ENCODE assay signal across 8 cellular contexts in the genomic region with DNA sequence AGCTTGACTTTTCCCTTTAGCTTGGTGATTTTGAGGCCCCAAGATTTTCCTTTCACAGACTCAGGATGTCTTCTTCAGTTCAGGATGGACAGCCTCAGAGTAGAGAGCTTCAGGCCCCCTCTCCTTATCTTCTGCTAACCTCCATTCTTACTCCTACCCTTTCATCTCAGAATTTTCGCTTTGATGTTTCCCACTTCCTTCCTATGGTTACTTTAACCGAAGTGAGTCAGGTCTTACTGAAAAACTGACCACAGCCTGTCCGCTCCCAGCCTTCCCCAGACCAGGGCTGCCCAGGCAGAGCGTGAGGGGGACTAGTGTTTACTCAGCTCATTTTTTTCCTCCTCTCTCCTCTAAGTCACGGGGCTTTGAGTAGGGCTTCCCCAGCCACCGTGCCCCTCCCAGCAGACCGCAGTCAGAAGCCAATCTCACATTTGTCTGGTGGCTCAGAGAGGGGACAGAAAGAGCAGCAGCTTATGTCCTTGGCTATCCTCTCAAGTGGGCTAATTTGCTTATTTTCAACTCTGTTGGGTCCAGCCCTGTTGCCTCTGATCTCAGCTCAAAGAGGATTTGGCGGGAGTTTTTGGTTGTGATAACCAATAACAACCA. TPM values are rescaled to one million over a fixed set of nuclear protein-coding genes. Genes with fewer than 3 reads are reported as not detected.
DNase-seq lines count a peak whose midpoint lies in the region; ATAC-seq and TF ChIP-seq lines count a peak whose summit lies in the region.

No MANE protein-coding gene starts in this region.

- dilution Hi-C loops in IMR-90 (cut with HindIII; ENCODE audit: low sequenced_read_pairs, unreplicated experiment): no loop called here

- H3K14ac ChIP-seq in IMR-90 (replicated peaks; ENCODE audit: low read depth, low read length): peak overlapping the region; percentile 47; the same call in 1 of the 2 replicates

- no peak; the same call in 1 of the 2 replicates for TF ChIP-seq RAD21 in IMR-90 (IDR thresholded peaks at IDR 0.05; ENCODE audit: low read length)

- H3K27ac ChIP-seq in IMR-90 (ENCODE audit: insufficient read depth, low read length): peak overlapping the region; percentile 13; the same call in 1 of the 2 replicates

- H2BK15ac ChIP-seq in IMR-90 (ENCODE audit: low read depth, low read length): peak overlapping the region; percentile 81; the same call in 2 of the 3 replicates

- H3K9me3 ChIP-seq in IMR-90 (ENCODE audit: control insufficient read depth, insufficient read depth, low read length): peaks cover 2% of the 10 kb centered on the region; the same call in 1 of the 2 replicates

- H4K8ac ChIP-seq in IMR-90 (ENCODE audit: low read depth in 2 of 2, low read length in 2 of 2): peak overlapping the region in 1 of 2 experiments; percentile 18; a peak in 1 of 4 replicates

- intact Hi-C loops in IMR-90 (cut with micrococcal nuclease): no loop called here

- TF ChIP-seq CTCF in BJ (IDR thresholded peaks at IDR 0.05; ENCODE audit: insufficient read depth, low read depth, low read length) (no peak), IMR-90 (conservative IDR thresholded peaks at IDR 0.05; ENCODE audit: low read depth, low read length) (no peak), progenitor cell of endocrine pancreas (IDR thresholded peaks at IDR 0.05; ENCODE audit: unreplicated experiment) (no peak)

- DNase-seq in BJ (ENCODE audit: low read depth) (peak; percentile 47), IMR-90 (peak; percentile 93), progenitor cell of endocrine pancreas (ENCODE audit: low spot score, unreplicated experiment) (no peak), GM19238 (ENCODE audit: insufficient read length, low spot score) (no peak), NCI-H2171 treated with DMSO at 0.1 percent for 48 hours (lab: John Stamatoyannopoulos, UW) (no peak)
- DNase-seq in activated CD4-positive, alpha-beta T cell treated with anti-CD3 and anti-CD28 coated beads for 48 hours: peak; percentile 70
- peak; percentile 62 to 69 (median 67) for DNase-seq in effector memory CD8-positive, alpha-beta T cell

- no peaks in the 10 kb centered on the region for H3K27me3 Mint-ChIP-seq in effector memory CD8-positive, alpha-beta T cell
- peaks cover 11% of the 10 kb centered on the region for H3K27me3 Mint-ChIP-seq in progenitor cell of endocrine pancreas

- H4K5ac ChIP-seq in IMR-90 (ENCODE audit: low read depth, low read length): no peak overlapping the region

- POLR2A ChIA-PET in BJ (lab: Charles Lee) (no interaction called here), IMR-90 (lab: Charles Lee; ENCODE audit: unreplicated experiment) (interaction anchor here (1.1 kb wide), 1 partner anchor 11 kb away, joined by 3 read pairs; no protein-coding TSS in a partner anchor)

- no peak overlapping the region for H3K4me3 ChIP-seq in BJ (ENCODE audit: low read depth, low read length)
- no peak overlapping the region for H3K4me3 ChIP-seq in IMR-90 (ENCODE audit: insufficient read depth, low read depth, low read length)

- H3K56ac ChIP-seq in IMR-90 (ENCODE audit: extremely low read depth, insufficient read depth, low read length): no peak overlapping the region

- H4K20me1 ChIP-seq in IMR-90 (ENCODE audit: insufficient read depth, low read length): no peaks in the 10 kb centered on the region

- H3K4me2 ChIP-seq in IMR-90 (ENCODE audit: low read depth, low read length): peak overlapping the region; percentile 19

- in situ Hi-C loops in IMR-90 (cut with MboI; ENCODE audit: low sequenced_read_pairs): no loop called here

- H3K9me3 Mint-ChIP-seq in effector memory CD8-positive, alpha-beta T cell: no peaks in the 10 kb centered on the region
- H3K9me3 Mint-ChIP-seq in progenitor cell of endocrine pancreas (ENCODE audit: low read depth): no peaks in the 10 kb centered on the region

- no peak overlapping the region; the same call in 1 of the 2 replicates for H3K23ac ChIP-seq in IMR-90 (ENCODE audit: low read depth, low read length)

- H2AFZ ChIP-seq in IMR-90 (replicated peaks; ENCODE audit: low read length, poor library complexity): peak overlapping the region; percentile 79

- 0% methylated on average over 1 of the region's 8 CpGs; no CpG with 5 or more reads in 1 of the 2 experiments for WGBS in IMR-90 (ENCODE audit: extremely low coverage in 2 of 2, insufficient read length in 1 of 2), 2 experiments

- peaks cover 3% of the 10 kb centered on the region for H3K4me1 ChIP-seq in IMR-90 (ENCODE audit: control insufficient read depth, insufficient read depth, low read length)

- H3K9me1 ChIP-seq in IMR-90 (ENCODE audit: insufficient read depth, low read length): no peaks in the 10 kb centered on the region; the same call in 1 of the 2 replicates

- peak overlapping the region; percentile 54 for H3K4ac ChIP-seq in IMR-90 (ENCODE audit: low read depth, low read length)

- H3K18ac ChIP-seq in IMR-90 (ENCODE audit: low read depth, low read length): no peak overlapping the region

- H2BK5ac ChIP-seq in IMR-90 (ENCODE audit: low read depth, low read length, poor library complexity, severe bottlenecking): no peak overlapping the region

- no peak overlapping the region for H3K9ac ChIP-seq in IMR-90 (ENCODE audit: low read depth, low read length)

- ATAC-seq in GM21360 (IDR thresholded peaks at IDR 0.05; ENCODE audit: unreplicated experiment) (peak; percentile 46), IMR-90 (ENCODE audit: low read depth) (peak; percentile 98)
- peak; percentile 75 for ATAC-seq in effector memory CD8-positive, alpha-beta T cell (replicated peaks)

- H3K27me3 ChIP-seq in BJ (ENCODE audit: control insufficient read depth, insufficient read depth, low read length): peaks cover 6% of the 10 kb centered on the region
- peaks cover 2% of the 10 kb centered on the region; the same call in 1 of the 2 replicates for H3K27me3 ChIP-seq in IMR-90 (ENCODE audit: control insufficient read depth, insufficient read depth, low read length)

- peak overlapping the region; percentile 61 to 75 for H3K4me3 Mint-ChIP-seq in effector memory CD8-positive, alpha-beta T cell
- H3K4me3 Mint-ChIP-seq in progenitor cell of endocrine pancreas (ENCODE audit: low read depth): no peak overlapping the region

- H3K36me3 Mint-ChIP-seq in effector memory CD8-positive, alpha-beta T cell (ENCODE audit: insufficient read depth): peaks cover 5% of the 10 kb centered on the region
- H3K36me3 Mint-ChIP-seq in progenitor cell of endocrine pancreas (ENCODE audit: insufficient read depth): no peaks in the 10 kb centered on the region

- H2BK120ac ChIP-seq in IMR-90 (ENCODE audit: low read depth, low read length): peak overlapping the region; percentile 75

- no peak for TF ChIP-seq POLR2A in IMR-90 (IDR thresholded peaks at IDR 0.05; ENCODE audit: low read depth, low read length)

- peak overlapping the region; percentile 70; the same call in 1 of the 2 replicates for H2BK20ac ChIP-seq in IMR-90 (ENCODE audit: low read depth, low read length)

- H2AK9ac ChIP-seq in IMR-90 (replicated peaks; ENCODE audit: low read depth, low read length, poor library complexity): no peak overlapping the region

- no peaks in the 10 kb centered on the region for H3K79me1 ChIP-seq in IMR-90 (ENCODE audit: low read depth in 1 of 2, low read length in 2 of 2)

- H3K27ac Mint-ChIP-seq in effector memory CD8-positive, alpha-beta T cell: peak overlapping the region; percentile 7 to 85
- H3K27ac Mint-ChIP-seq in progenitor cell of endocrine pancreas: peak overlapping the region; percentile 31

- peak overlapping the region; percentile 6; the same call in 1 of the 2 replicates for H2AK5ac ChIP-seq in IMR-90 (ENCODE audit: low read depth, low read length)

- CTCF ChIA-PET in BJ (lab: Yijun Ruan, JAX): interaction anchor here (0.9 to 2.0 kb wide), 5 partner anchors 10 to 148 kb away, joined by 3 to 8 read pairs (median 4); no protein-coding TSS in a partner anchor
- CTCF ChIA-PET in IMR-90 (lab: Yijun Ruan, JAX): no interaction called here

- H3K36me3 ChIP-seq in BJ (ENCODE audit: control insufficient read depth, insufficient read depth, low read length): no peaks in the 10 kb centered on the region
- H3K36me3 ChIP-seq in IMR-90 (ENCODE audit: control insufficient read depth, insufficient read depth, low read length): no peaks in the 10 kb centered on the region

- no TSS peak for BruUV-seq in IMR-90 (replicated peaks; lab: Mats Ljungman, UMichigan)

- H4K91ac ChIP-seq in IMR-90 (ENCODE audit: insufficient read depth, low read depth, low read length): no peak overlapping the region; the same call in 1 of the 2 replicates

- H3K4me1 Mint-ChIP-seq in effector memory CD8-positive, alpha-beta T cell (ENCODE audit: low read depth in 2 of 2): peaks cover 48 to 50% of the 10 kb centered on the region in 2 donors
- peaks cover 28% of the 10 kb centered on the region for H3K4me1 Mint-ChIP-seq in progenitor cell of endocrine pancreas (ENCODE audit: low read depth)

TF ChIP-seq in IMR-90, 13 proteins besides CTCF, POLR2A, EP300 and RAD21 (continues in another document):
- TF ChIP-seq CEBPB (IDR thresholded peaks at IDR 0.05; ENCODE audit: low read depth, low read length): no peak
- TF ChIP-seq, protein P1, sequence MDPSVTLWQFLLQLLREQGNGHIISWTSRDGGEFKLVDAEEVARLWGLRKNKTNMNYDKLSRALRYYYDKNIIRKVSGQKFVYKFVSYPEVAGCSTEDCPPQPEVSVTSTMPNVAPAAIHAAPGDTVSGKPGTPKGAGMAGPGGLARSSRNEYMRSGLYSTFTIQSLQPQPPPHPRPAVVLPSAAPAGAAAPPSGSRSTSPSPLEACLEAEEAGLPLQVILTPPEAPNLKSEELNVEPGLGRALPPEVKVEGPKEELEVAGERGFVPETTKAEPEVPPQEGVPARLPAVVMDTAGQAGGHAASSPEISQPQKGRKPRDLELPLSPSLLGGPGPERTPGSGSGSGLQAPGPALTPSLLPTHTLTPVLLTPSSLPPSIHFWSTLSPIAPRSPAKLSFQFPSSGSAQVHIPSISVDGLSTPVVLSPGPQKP (IDR thresholded peaks at IDR 0.05; ENCODE audit: borderline replicate concordance, low read depth, low read length): no peak
- peak; percentile 76 for TF ChIP-seq BHLHE40 (IDR thresholded peaks at IDR 0.05; ENCODE audit: low read depth, low read length)
- no peak for TF ChIP-seq RCOR1 (IDR thresholded peaks at IDR 0.05; ENCODE audit: insufficient replicate concordance, low read length)

RNA-seq across cellular contexts. Expression of a gene that starts 4.2 kb away (rescaled TPM):
- polyA plus RNA-seq in BJ (2011; rRNA removed): not detected in 2 replicates
- polyA minus RNA-seq in BJ (2011; rRNA and poly(A)+ RNA removed): not detected in 2 replicates
- total RNA-seq in IMR-90 (2012; rRNA removed): not detected in 2 replicates
- not detected in 2 replicates for polyA plus RNA-seq in IMR-90 (2012; rRNA removed)
- not detected in 2 replicates for polyA plus RNA-seq in IMR-90 (2012; cell fraction: cytosol; rRNA removed)
- not detected in 2 replicates for polyA plus RNA-seq in IMR-90 (2012; cell fraction: nucleus; rRNA removed; ENCODE audit: low replicate concordance)
- not detected in 2 replicates for total RNA-seq in progenitor cell of endocrine pancreas

RNA-seq across cellular contexts. Expression of a gene that starts 5.9 kb away (rescaled TPM):
- polyA plus RNA-seq in BJ (2011; rRNA removed) (not detected in 2 replicates), IMR-90 (2012; rRNA removed) (not detected in 2 replicates)
- polyA minus RNA-seq in BJ (2011; rRNA and poly(A)+ RNA removed): not detected in 2 replicates
- total RNA-seq in IMR-90 (2012; rRNA removed) (not detected in 2 replicates), progenitor cell of endocrine pancreas (not detected in 2 replicates)
- polyA plus RNA-seq in IMR-90 (2012; cell fraction: cytosol; rRNA removed): not detected in 2 replicates
- polyA plus RNA-seq in IMR-90 (2012; cell fraction: nucleus; rRNA removed; ENCODE audit: low replicate concordance): not detected in 2 replicates

Comparison
In these comparisons a context has a peak if more than half of its experiments do, and no peak if none do; other contexts are left out.
1. DNase-seq: peak in BJ (single experiment), IMR-90 (single experiment), activated CD4-positive, alpha-beta T cell treated with anti-CD3 and anti-CD28 coated beads for 48 hours (single experiment) and effector memory CD8-positive, alpha-beta T cell (3 of 3); none in progenitor cell of endocrine pancreas (single experiment), GM19238 (single experiment) and NCI-H2171 treated with DMSO at 0.1 percent for 48 hours (single experiment).
2. ATAC-seq: peak in every context shown above with its lines; median percentile 98 in IMR-90; 75 in effector memory CD8-positive, alpha-beta T cell; 46 in GM21360.